ENCODE assay signal across 15 cellular contexts in genomic region chr4:26916195-26916594, GRCh38. TPM values are rescaled to one million over a fixed set of nuclear protein-coding genes. Genes with fewer than 3 reads are reported as not detected.
DNase-seq lines count a peak whose midpoint lies in the region; ATAC-seq and TF ChIP-seq lines count a peak whose summit lies in the region.
"Had no signal": no experiment of that assay in that cellular context is flagged by ENCODE, and none has a peak within 500 bp of the region (broad histone marks: within the 10 kb centered on the region; RNA-seq: fewer than 3 reads in every experiment).

No MANE protein-coding gene starts in this region.

- H3K4me1 ChIP-seq in BE2C, result peaks cover 14% of the 10 kb centered on the region

- TF ChIP-seq CTCF in BE2C (IDR thresholded peaks at IDR 0.05; ENCODE audit: low read depth, low read length) (no peak), activated B cell treated with CpG ODN at 0.5 μM for 24 hours (IDR thresholded peaks at IDR 0.05) (no peak)

- no peaks in the 10 kb centered on the region for H3K27me3 Mint-ChIP-seq in activated B cell treated with CpG ODN at 0.5 μM for 24 hours

- in situ Hi-C loops in G401 (cut with HindIII; ENCODE audit: low sequenced_read_pairs), result no loop called here

- peak overlapping the region; percentile 31 for H3K27ac Mint-ChIP-seq in activated B cell treated with CpG ODN at 0.5 μM for 24 hours
- H3K27ac Mint-ChIP-seq: activated T-helper 1 cell treated with anti-CD3 and anti-CD28 coated beads, Interleukin-12 subunit alpha, Interleukin-12 subunit beta, Interleukin-2, Interleukin-4 antibody, amounts not matched to agents 30 ng/mL and 10 ng/mL and 1 ng/mL, durations not matched to agents 14 hours and 24 hours and 36 hours had no signal

- H3K36me3 Mint-ChIP-seq in activated B cell treated with CpG ODN at 0.5 μM for 24 hours (ENCODE audit: low read depth), result peaks cover 26% of the 10 kb centered on the region

- no peaks in the 10 kb centered on the region for H3K9me3 ChIP-seq in BE2C
- H3K9me3 ChIP-seq: neutrophil had no signal

- POLR2A ChIA-PET in activated B cell treated with CpG ODN at 0.5 μM for 24 hours (lab: Charles Lee), result interaction anchor here (0.6 to 1.4 kb wide), 4 partner anchors 29 to 332 kb away, joined by 3 to 8 read pairs (median 3); partner anchors contain the start of genes STIM2 and TBC1D19

- CTCF ChIA-PET in activated B cell treated with CpG ODN at 0.5 μM for 24 hours (lab: Charles Lee), result interaction anchor here (0.7 to 2.1 kb wide), 3 partner anchors 63 to 94 kb away, joined by 3 to 6 read pairs (median 4); no protein-coding TSS in a partner anchor

- no peaks in the 10 kb centered on the region for H3K9me3 Mint-ChIP-seq in activated B cell treated with CpG ODN at 0.5 μM for 24 hours
- H3K9me3 Mint-ChIP-seq: activated T-helper 1 cell treated with anti-CD3 and anti-CD28 coated beads, Interleukin-12 subunit alpha, Interleukin-12 subunit beta, Interleukin-2, Interleukin-4 antibody, amounts not matched to agents 30 ng/mL and 10 ng/mL and 1 ng/mL, durations not matched to agents 14 hours and 24 hours and 36 hours had no signal

- no peak overlapping the region for H3K4me3 ChIP-seq in BE2C (ENCODE audit: low read depth, low read length)

- peak; percentile 49 for ATAC-seq in activated B cell treated with CpG ODN at 0.5 μM for 24 hours (ENCODE audit: low read depth)
- ATAC-seq in HG02973 (IDR thresholded peaks at IDR 0.05; ENCODE audit: unreplicated experiment), result no peak
- no peak for ATAC-seq in GM18909 (IDR thresholded peaks at IDR 0.05; ENCODE audit: poor library complexity, unreplicated experiment)

- no peaks in the 10 kb centered on the region for H3K27me3 ChIP-seq in BE2C
- H3K27me3 ChIP-seq: neutrophil had no signal

- DNase-seq in BE2C (peak; percentile 66), G401 (ENCODE audit: low spot score) (peak; percentile 67), activated B cell treated with CpG ODN at 0.5 μM for 24 hours (no peak), medulla oblongata (ENCODE audit: extremely low spot score) (peak; percentile 57), HCEC 1CT (no peak), NCI-H510A treated with DMSO at 0.1 percent for 48 hours (lab: John Stamatoyannopoulos, UW) (no peak)
- DNase-seq: central memory CD4-positive, alpha-beta T cell; DMS 273 treated with DMSO at 0.1 percent for 48 hours; foreskin melanocyte; NCI-H1436 treated with DMSO at 0.1 percent for 48 hours; T-helper 9 cell had no signal

- peaks cover 55% of the 10 kb centered on the region for H3K4me1 Mint-ChIP-seq in activated B cell treated with CpG ODN at 0.5 μM for 24 hours

- no peak overlapping the region for H3K4me3 Mint-ChIP-seq in activated B cell treated with CpG ODN at 0.5 μM for 24 hours
- H3K4me3 Mint-ChIP-seq: activated T-helper 1 cell treated with anti-CD3 and anti-CD28 coated beads, Interleukin-12 subunit alpha, Interleukin-12 subunit beta, Interleukin-2, Interleukin-4 antibody, amounts not matched to agents 30 ng/mL and 10 ng/mL and 1 ng/mL, durations not matched to agents 14 hours and 24 hours and 36 hours had no signal

- H3K36me3 ChIP-seq in BE2C, result peaks cover 5% of the 10 kb centered on the region

- intact Hi-C loops in activated B cell treated with CpG ODN at 0.5 μM for 24 hours (cut with micrococcal nuclease), result loop anchor here (5.0 kb wide), 2 partner anchors 34 to 36 kb away; no protein-coding TSS in a partner anchor

RNA-seq across cellular contexts. Expression of gene STIM2, which starts 55.6 kb away (rescaled TPM):
- polyA plus RNA-seq in BE2C (2012; ENCODE audit: insufficient read depth, insufficient read length, low read depth), result 32.5 TPM
- 27.4 and 35.5 TPM in 2 replicates for total RNA-seq in G401 (2014; rRNA removed; shearing (Covaris generic))
- 48.7 and 59.8 TPM in 2 replicates for total RNA-seq in activated B cell treated with CpG ODN at 0.5 μM for 24 hours

Comparison
In these comparisons a context has a peak if more than half of its experiments do, and no peak if none do; other contexts are left out.
1. DNase-seq: peak in BE2C (single experiment), G401 (single experiment) and medulla oblongata (single experiment); none in activated B cell treated with CpG ODN at 0.5 μM for 24 hours (single experiment), HCEC 1CT (single experiment) and NCI-H510A treated with DMSO at 0.1 percent for 48 hours (single experiment).